Comparison of ENCODE assay signal across 10 cellular contexts in the genomic region with DNA sequence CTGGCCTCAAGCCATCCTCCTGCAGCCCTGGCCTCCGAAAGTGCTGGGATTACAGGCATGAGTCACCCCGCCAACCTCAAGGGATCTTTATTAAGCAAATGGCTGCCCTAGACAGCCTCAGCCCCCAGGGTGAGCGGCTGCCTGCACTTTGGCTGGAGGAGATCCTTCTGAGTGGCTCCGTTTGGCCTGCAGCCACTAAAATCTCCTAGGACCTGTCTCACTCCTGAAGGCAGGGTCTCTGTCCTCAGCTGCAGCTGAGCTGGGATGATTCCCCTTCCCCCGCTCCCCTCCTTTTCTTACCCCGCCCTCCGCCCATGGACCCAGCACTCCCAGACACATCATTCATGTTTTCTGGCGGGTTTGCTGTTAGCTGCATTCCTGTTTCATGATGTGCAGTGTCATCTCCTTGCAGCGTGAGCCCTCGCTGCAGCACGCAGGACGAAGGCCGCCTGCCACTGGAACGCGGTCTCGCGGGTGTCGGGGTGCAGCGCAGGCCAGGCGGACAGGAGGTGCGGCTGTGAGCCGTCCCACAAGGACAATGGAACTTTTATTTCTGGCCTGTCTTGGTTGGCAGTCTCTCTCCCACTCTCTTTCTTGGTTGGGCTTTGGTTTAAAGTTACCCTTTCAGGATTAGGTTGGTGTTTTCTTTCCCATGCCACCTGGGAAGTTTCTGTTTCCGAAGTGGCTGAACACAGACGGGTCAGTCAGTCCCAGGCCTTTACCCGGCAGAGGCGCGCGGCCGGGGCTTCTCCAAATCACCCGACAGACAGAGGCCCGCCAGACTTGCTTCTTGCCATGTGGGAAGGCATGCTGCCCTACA.
DNase-seq lines count a peak whose midpoint lies in the region; ATAC-seq and TF ChIP-seq lines count a peak whose summit lies in the region.
"Had no signal": no experiment of that assay in that cellular context is flagged by ENCODE, and none has a peak within 500 bp of the region (broad histone marks: within the 10 kb centered on the region; RNA-seq: fewer than 3 reads in every experiment).

No MANE protein-coding gene starts in this region.

- no peak overlapping the region for H3K27ac Mint-ChIP-seq in activated T-cell treated with anti-CD3 and anti-CD28 coated beads, Interleukin-2, amount 50 U/mL, for 72 hours

- H3K4me3 ChIP-seq in astrocyte of the cerebellum (ENCODE audit: low read depth, low read length) (no peak overlapping the region), iPS-18c (ENCODE audit: insufficient read depth, low read depth, low read length) (peak overlapping the region; percentile 32), tibial artery (peak overlapping the region; percentile 13 to 16)

- no peaks in the 10 kb centered on the region for H3K36me3 Mint-ChIP-seq in activated T-cell treated with anti-CD3 and anti-CD28 coated beads, Interleukin-2, amount 50 U/mL, for 72 hours (ENCODE audit: insufficient read depth in 2 of 2)

- TF ChIP-seq CTCF in astrocyte of the cerebellum (IDR thresholded peaks at IDR 0.05; ENCODE audit: low read depth, low read length, missing control alignments) (peak; percentile 1), tibial artery (IDR thresholded peaks at IDR 0.05) (no peak)

- H3K9me3 ChIP-seq in iPS-18c (ENCODE audit: control insufficient read depth, insufficient read depth, low read length) (no peaks in the 10 kb centered on the region), tibial artery (no peaks in the 10 kb centered on the region)

- peak overlapping the region in 1 of 2 donors; percentile 36 for H3K27ac ChIP-seq in tibial artery
- H3K27ac ChIP-seq: 22Rv1 had no signal

- DNase-seq in DMS 273 (lab: John Stamatoyannopoulos, UW; ENCODE audit: unreplicated experiment) (peak; percentile 56), DMS 273 treated with DMSO at 0.1 percent for 48 hours (lab: John Stamatoyannopoulos, UW) (no peak), astrocyte of the cerebellum (ENCODE audit: low read depth) (peak; percentile 68), tibial artery (peak; percentile 45 to 68), NOMO-1 treated with dmso at 0.1 percent for 144 hours (lab: John Stamatoyannopoulos, UW; ENCODE audit: unreplicated experiment) (no peak)
- DNase-seq in activated T-cell treated with anti-CD3 and anti-CD28 coated beads, Interleukin-2, amount 50 U/mL, for 72 hours = no peak
- DNase-seq: NCI-H1105 treated with DMSO at 0.1 percent for 48 hours had no signal

- H3K9me3 Mint-ChIP-seq in activated T-cell treated with anti-CD3 and anti-CD28 coated beads, Interleukin-2, amount 50 U/mL, for 72 hours = no peaks in the 10 kb centered on the region

- H3K4me3 Mint-ChIP-seq in activated T-cell treated with anti-CD3 and anti-CD28 coated beads, Interleukin-2, amount 50 U/mL, for 72 hours = no peak overlapping the region

- intact Hi-C loops in tibial artery (cut with DNase I; ENCODE audit: low total_unique reads) = no loop called here

- H3K4me1 Mint-ChIP-seq in activated T-cell treated with anti-CD3 and anti-CD28 coated beads, Interleukin-2, amount 50 U/mL, for 72 hours (ENCODE audit: low read depth) = peaks cover 17% of the 10 kb centered on the region

- in situ Hi-C loops in astrocyte of the cerebellum (cut with HindIII; ENCODE audit: low sequenced_read_pairs) = loop anchor here (25.0 kb wide), 1 partner anchor 126 kb away; a partner anchor contains a TSS

- H3K27me3 ChIP-seq in tibial artery = peaks cover 0 to 48% of the 10 kb centered on the region in 2 donors

- peaks cover 95% of the 10 kb centered on the region for H3K27me3 Mint-ChIP-seq in activated T-cell treated with anti-CD3 and anti-CD28 coated beads, Interleukin-2, amount 50 U/mL, for 72 hours (ENCODE audit: low read depth)

- peaks cover 0 to 17% (median 8%) of the 10 kb centered on the region in 4 donors for H3K4me1 ChIP-seq in tibial artery

- ATAC-seq in GM21529 (IDR thresholded peaks at IDR 0.05; ENCODE audit: unreplicated experiment) = no peak
- no peak for ATAC-seq in activated T-cell treated with anti-CD3 and anti-CD28 coated beads, Interleukin-2, amount 50 U/mL, for 72 hours (replicated peaks in 1 of 2)

- no peaks in the 10 kb centered on the region for H3K36me3 ChIP-seq in tibial artery

Comparison
In these comparisons a context has a peak if more than half of its experiments do, and no peak if none do; other contexts are left out.
1. DNase-seq: peak in DMS 273 (single experiment), astrocyte of the cerebellum (single experiment) and tibial artery (2 of 2); none in DMS 273 treated with DMSO at 0.1 percent for 48 hours (single experiment), NOMO-1 treated with dmso at 0.1 percent for 144 hours (single experiment) and activated T-cell treated with anti-CD3 and anti-CD28 coated beads, Interleukin-2, amount 50 U/mL, for 72 hours (0 of 2).